21 cellular contexts compared by ENCODE assay signal in genomic region chr19:40332669-40333068, GRCh38. TPM values are rescaled to one million over a fixed set of nuclear protein-coding genes. Genes with fewer than 3 reads are reported as not detected.
"Had no signal": no experiment of that assay in that cellular context is flagged by ENCODE, and none has a peak within 500 bp of the region (broad histone marks: within the 10 kb centered on the region; RNA-seq: fewer than 3 reads in every experiment).

No MANE protein-coding gene starts in this region.

- H3K4me3 ChIP-seq: esophagus muscularis mucosa, gastroesophageal sphincter, mucosa of descending colon, right atrium auricular region, sigmoid colon, skin epidermis, stomach, suprapubic skin, tibial artery, upper lobe of left lung, vagina had no signal

- ATAC-seq: effector memory CD8-positive, alpha-beta T cell; gastroesophageal sphincter; left colon; left ventricle myocardium superior; mucosa of descending colon; naive thymus-derived CD8-positive, alpha-beta T cell had no signal

- H3K9me3 ChIP-seq: esophagus muscularis mucosa, gastroesophageal sphincter, mucosa of descending colon, neutrophil, right atrium auricular region, sigmoid colon, stomach, suprapubic skin, tibial artery, upper lobe of left lung, vagina had no signal

- H3K27ac ChIP-seq: epithelial cell of prostate, esophagus muscularis mucosa, gastroesophageal sphincter, neutrophil, right atrium auricular region, sigmoid colon, skin epidermis, stomach, suprapubic skin, tibial artery, upper lobe of left lung, vagina had no signal

- DNase-seq: effector memory CD8-positive, alpha-beta T cell; immature natural killer cell; left colon; left ventricle myocardium superior; naive thymus-derived CD8-positive, alpha-beta T cell; sigmoid colon; stimulated activated CD4-positive, alpha-beta T cell treated with anti-CD3 and anti-CD28 coated beads, Interleukin-12 subunit alpha, Interleukin-12 subunit beta, amount 100 ng/mL, for 4 hours; stimulated activated naive CD4-positive, alpha-beta T cell; stomach; tibial artery; upper lobe of left lung had no signal

- H3K27me3 ChIP-seq: esophagus muscularis mucosa, gastroesophageal sphincter, neutrophil, right atrium auricular region, sigmoid colon, stomach, suprapubic skin, tibial artery, upper lobe of left lung, vagina had no signal

- H3K4me1 ChIP-seq: esophagus muscularis mucosa, gastroesophageal sphincter, sigmoid colon, stomach, tibial artery, vagina had no signal

RNA-seq across cellular contexts. Expression of gene HIPK4, which starts 57.3 kb away (rescaled TPM):
- total RNA-seq: left ventricle myocardium superior, lung microvascular endothelial cell, stomach had no signal
